In the genomic region with DNA sequence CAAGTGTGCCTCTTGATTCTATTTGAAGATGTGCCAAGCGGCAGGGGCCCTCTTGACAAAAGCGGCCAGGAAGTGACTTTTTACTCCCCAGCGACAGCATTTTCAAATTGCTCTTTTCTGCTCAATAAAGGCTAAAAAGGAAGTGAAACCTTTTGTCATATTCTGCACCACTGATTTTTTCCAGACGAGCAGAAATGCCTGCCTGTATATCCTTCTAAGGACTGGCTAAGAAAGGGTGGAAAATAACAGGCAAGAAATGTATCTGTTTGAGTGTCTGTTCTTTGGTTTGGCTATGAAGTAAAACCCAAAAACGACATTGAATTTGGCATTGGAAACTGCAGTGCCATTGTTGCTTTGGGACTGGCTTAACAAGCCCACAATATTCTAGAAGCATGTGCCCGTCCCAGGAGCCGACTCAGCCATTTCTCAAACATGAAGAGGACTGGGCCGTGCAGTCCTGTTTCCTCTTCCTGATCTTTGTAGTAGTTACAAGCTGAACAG, we compare ENCODE assay signal across 8 cellular contexts. TPM values are rescaled to one million over a fixed set of nuclear protein-coding genes. Genes with fewer than 3 reads are reported as not detected.
DNase-seq lines count a peak whose midpoint lies in the region; ATAC-seq, FAIRE-seq and TF ChIP-seq lines count a peak whose summit lies in the region.

No MANE protein-coding gene starts in this region.

- DNase-seq in GM12891 (ENCODE audit: insufficient read length, low spot score), result no peak
- DNase-seq in NCI-H2227 (lab: John Stamatoyannopoulos, UW; ENCODE audit: unreplicated experiment), result peak; percentile 12
- no peak for DNase-seq in coronary artery (ENCODE audit: low spot score)
- peak in 1 of 2 donors; percentile 37 for DNase-seq in stimulated activated naive CD8-positive, alpha-beta T cell treated with anti-CD3 and anti-CD28 coated beads, Interleukin-15, amount 100 ng/mL, for 72 hours
- DNase-seq in cerebellum (ENCODE audit: low spot score), result no peak
- DNase-seq in GM13977 (ENCODE audit: low spot score), result no peak

- ATAC-seq in GM21528 (IDR thresholded peaks at IDR 0.05; ENCODE audit: low FRiP score, unreplicated experiment) (peak; percentile 39), GM19035 (IDR thresholded peaks at IDR 0.05; ENCODE audit: unreplicated experiment) (no peak)
- ATAC-seq in stimulated activated naive CD8-positive, alpha-beta T cell treated with anti-CD3 and anti-CD28 coated beads, Interleukin-15, amount 100 ng/mL, for 72 hours, result peak; percentile 45

- no peaks in the 10 kb centered on the region for H3K27me3 Mint-ChIP-seq in stimulated activated naive CD8-positive, alpha-beta T cell treated with anti-CD3 and anti-CD28 coated beads, Interleukin-15, amount 100 ng/mL, for 72 hours

- in situ Hi-C loops in GM13977 (cut with MboI; ENCODE audit: low pct_unique_long_range_greater_than_20kb, low sequenced_read_pairs, unreplicated experiment), result loop anchor here (10.0 kb wide), 1 partner anchor 84 kb away; no protein-coding TSS in a partner anchor

- no peaks in the 10 kb centered on the region for H3K9me3 Mint-ChIP-seq in stimulated activated naive CD8-positive, alpha-beta T cell treated with anti-CD3 and anti-CD28 coated beads, Interleukin-15, amount 100 ng/mL, for 72 hours

- peak overlapping the region; percentile 49 to 91 for H3K27ac Mint-ChIP-seq in stimulated activated naive CD8-positive, alpha-beta T cell treated with anti-CD3 and anti-CD28 coated beads, Interleukin-15, amount 100 ng/mL, for 72 hours

- H3K27ac ChIP-seq in coronary artery, result peak overlapping the region in 1 of 2 donors; percentile 44

- H3K4me3 ChIP-seq in coronary artery, result peak overlapping the region; percentile 10

- no peak; the same call in 1 of the 2 replicates for TF ChIP-seq POLR2A in GM12891 (IDR thresholded peaks at IDR 0.05; ENCODE audit: low read depth, low read length)

- no peak for FAIRE-seq in GM12891 (lab: Jason Lieb, UNC)

- TF ChIP-seq CTCF in coronary artery (IDR thresholded peaks at IDR 0.05) (no peak), GM13977 (IDR thresholded peaks at IDR 0.05; ENCODE audit: extremely low read depth, insufficient read depth, missing control alignments) (no peak)

- peaks cover 69% of the 10 kb centered on the region for H3K4me1 Mint-ChIP-seq in stimulated activated naive CD8-positive, alpha-beta T cell treated with anti-CD3 and anti-CD28 coated beads, Interleukin-15, amount 100 ng/mL, for 72 hours

- peak overlapping the region; percentile 67 to 84 for H3K4me3 Mint-ChIP-seq in stimulated activated naive CD8-positive, alpha-beta T cell treated with anti-CD3 and anti-CD28 coated beads, Interleukin-15, amount 100 ng/mL, for 72 hours

TF ChIP-seq in GM12891, 5 proteins besides CTCF, POLR2A, EP300 and RAD21:
- TF ChIP-seq SPI1 (IDR thresholded peaks at IDR 0.05; ENCODE audit: low read depth, low read length) (peak; percentile 96), PAX5 (IDR thresholded peaks at IDR 0.05; ENCODE audit: insufficient read depth, low read length, severe bottlenecking) (no peak)

RNA-seq across cellular contexts. Expression of gene TMSB4X, which starts 25.5 kb away (rescaled TPM):
- polyA plus RNA-seq in GM12891 (2012; ENCODE audit: low read depth, missing spikeins), result 22,419 TPM
- 3,074 TPM for total RNA-seq in cerebellum

RNA-seq across cellular contexts. Expression of gene FAM9C, which starts 44.1 kb away (rescaled TPM):
- not detected for polyA plus RNA-seq in GM12891 (2012; ENCODE audit: low read depth, missing spikeins)
- not detected for total RNA-seq in cerebellum
